In genomic region chr1:55088413-55088812, GRCh38 we compare ENCODE assay signal across 1 cellular context.
TF ChIP-seq lines count a peak whose summit lies in the region.

No MANE protein-coding gene starts in this region.

TF ChIP-seq in IMR-90, 13 proteins besides CTCF, POLR2A, EP300 and RAD21:
- no peak for TF ChIP-seq MAZ (IDR thresholded peaks at IDR 0.05; ENCODE audit: borderline replicate concordance, low read depth, low read length)
- TF ChIP-seq, protein P1, sequence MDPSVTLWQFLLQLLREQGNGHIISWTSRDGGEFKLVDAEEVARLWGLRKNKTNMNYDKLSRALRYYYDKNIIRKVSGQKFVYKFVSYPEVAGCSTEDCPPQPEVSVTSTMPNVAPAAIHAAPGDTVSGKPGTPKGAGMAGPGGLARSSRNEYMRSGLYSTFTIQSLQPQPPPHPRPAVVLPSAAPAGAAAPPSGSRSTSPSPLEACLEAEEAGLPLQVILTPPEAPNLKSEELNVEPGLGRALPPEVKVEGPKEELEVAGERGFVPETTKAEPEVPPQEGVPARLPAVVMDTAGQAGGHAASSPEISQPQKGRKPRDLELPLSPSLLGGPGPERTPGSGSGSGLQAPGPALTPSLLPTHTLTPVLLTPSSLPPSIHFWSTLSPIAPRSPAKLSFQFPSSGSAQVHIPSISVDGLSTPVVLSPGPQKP (IDR thresholded peaks at IDR 0.05; ENCODE audit: borderline replicate concordance, low read depth, low read length) = no peak
- TF ChIP-seq USF2 (IDR thresholded peaks at IDR 0.05; ENCODE audit: low read depth, low read length) = no peak
- no peak for TF ChIP-seq MXI1 (IDR thresholded peaks at IDR 0.05; ENCODE audit: borderline replicate concordance, low read depth, low read length)
- no peak for TF ChIP-seq MAFK (IDR thresholded peaks at IDR 0.05; ENCODE audit: low read depth, low read length)
- TF ChIP-seq BHLHE40 (IDR thresholded peaks at IDR 0.05; ENCODE audit: low read depth, low read length) = no peak
- TF ChIP-seq FOS (IDR thresholded peaks at IDR 0.05; ENCODE audit: low read depth, low read length) = no peak
